ENCODE assay signal across 9 cellular contexts in genomic region chr4:141711211-141711610, GRCh38.
DNase-seq lines count a peak whose midpoint lies in the region; ATAC-seq, FAIRE-seq and TF ChIP-seq lines count a peak whose summit lies in the region.
"Had no signal": no experiment of that assay in that cellular context is flagged by ENCODE, and none has a peak within 500 bp of the region (broad histone marks: within the 10 kb centered on the region; RNA-seq: fewer than 3 reads in every experiment).

No MANE protein-coding gene starts in this region.

- H3K27ac ChIP-seq in RWPE2 (ENCODE audit: poor library complexity, severe bottlenecking) (no peak overlapping the region), keratinocyte (ENCODE audit: control insufficient read depth, insufficient read depth, low read length) (no peak overlapping the region)

- H3K36me3 ChIP-seq in RWPE2 (ENCODE audit: low read depth) (no peaks in the 10 kb centered on the region; the same call in 1 of the 2 replicates), keratinocyte (ENCODE audit: control insufficient read depth in 2 of 2, extremely low read depth in 1 of 2, insufficient read depth in 2 of 2, low read length in 2 of 2) (no peaks in the 10 kb centered on the region)
- H3K36me3 ChIP-seq: HAP-1 had no signal

- no peak for FAIRE-seq in keratinocyte (lab: Jason Lieb, UNC)

- H3K27me3 ChIP-seq in RWPE2 (ENCODE audit: insufficient read depth, poor library complexity, severe bottlenecking) (no peaks in the 10 kb centered on the region), keratinocyte (ENCODE audit: control insufficient read depth, extremely low read depth, insufficient read depth, low read length) (no peaks in the 10 kb centered on the region)

- H3K79me2 ChIP-seq in keratinocyte (ENCODE audit: control insufficient read depth, insufficient read depth, low read length), result no peaks in the 10 kb centered on the region

- no peak overlapping the region for H2AFZ ChIP-seq in keratinocyte (ENCODE audit: control insufficient read depth, low read length)

- peaks cover 18% of the 10 kb centered on the region for H3K4me1 ChIP-seq in RWPE2 (ENCODE audit: insufficient read depth, poor library complexity, severe bottlenecking)
- peaks cover 12% of the 10 kb centered on the region for H3K4me1 ChIP-seq in keratinocyte (ENCODE audit: control insufficient read depth, extremely low read depth, insufficient read depth, low read length)
- H3K4me1 ChIP-seq: HAP-1 had no signal

- no peaks in the 10 kb centered on the region for H3K9me1 ChIP-seq in keratinocyte (ENCODE audit: control insufficient read depth, extremely low read depth, insufficient read depth, low read length)

- H3K4me3 ChIP-seq in RWPE2 (ENCODE audit: severe bottlenecking), result no peak overlapping the region
- H3K4me3 ChIP-seq in keratinocyte (ENCODE audit: control insufficient read depth in 2 of 3, extremely low read depth in 1 of 3, insufficient read depth in 2 of 3, low read depth in 1 of 3, low read length in 3 of 3), result no peak overlapping the region
- H3K4me3 ChIP-seq: HAP-1 had no signal

- H3K9ac ChIP-seq in keratinocyte (ENCODE audit: control insufficient read depth, extremely low read depth, insufficient read depth, low read length), result no peak overlapping the region

- peak; percentile 76 for TF ChIP-seq CTCF in RWPE2 (IDR thresholded peaks at IDR 0.05; ENCODE audit: poor library complexity, severe bottlenecking)
- peak in 2 of 3 experiments; percentile 55 to 60 for TF ChIP-seq CTCF in keratinocyte (optimal IDR thresholded peaks at IDR 0.05 in 1 of 3, IDR thresholded peaks at IDR 0.05 in 1 of 3, conservative IDR thresholded peaks at IDR 0.05 in 1 of 3; ENCODE audit: extremely low read depth in 1 of 3, insufficient read depth in 2 of 3, low read length in 3 of 3)

- no peaks in the 10 kb centered on the region for H4K20me1 ChIP-seq in keratinocyte (ENCODE audit: control insufficient read depth, extremely low read depth, insufficient read depth, low read length)

- ATAC-seq in GM21576 (IDR thresholded peaks at IDR 0.05; ENCODE audit: unreplicated experiment), result peak; percentile 57
- peak; percentile 49; the same call in 1 of the 3 replicates for ATAC-seq in RWPE2 (ENCODE audit: low read depth)

- dilution Hi-C loops in keratinocyte (cut with MboI; ENCODE audit: extremely low pct_ligation_motif_present, low sequenced_read_pairs), result no loop called here

- peak; percentile 9 for DNase-seq in Ammon's horn (ENCODE audit: low spot score)
- no peak for DNase-seq in RWPE2 (ENCODE audit: low spot score)
- DNase-seq in keratinocyte (ENCODE audit: low read depth, low spot score), result no peak
- no peak for DNase-seq in superior temporal gyrus (ENCODE audit: extremely low spot score)
- no peak for DNase-seq in activated CD4-positive, alpha-beta T cell treated with anti-CD3 and anti-CD28 coated beads for 48 hours
- no peak for DNase-seq in NCI-H524 treated with DMSO at 0.1 percent for 48 hours (lab: John Stamatoyannopoulos, UW)
- DNase-seq in HPDE6-E6E7 (ENCODE audit: extremely low spot score), result no peak

- no peak overlapping the region for H3K4me2 ChIP-seq in keratinocyte (ENCODE audit: control insufficient read depth, extremely low read depth, insufficient read depth, low read depth, low read length)

- H3K9me3 ChIP-seq in RWPE2 (ENCODE audit: severe bottlenecking) (peaks cover 5% of the 10 kb centered on the region), keratinocyte (ENCODE audit: control insufficient read depth, low read depth, low read length) (no peaks in the 10 kb centered on the region)
- H3K9me3 ChIP-seq: HAP-1 had no signal
